Comparison of ENCODE assay signal across 7 cellular contexts in the genomic region with DNA sequence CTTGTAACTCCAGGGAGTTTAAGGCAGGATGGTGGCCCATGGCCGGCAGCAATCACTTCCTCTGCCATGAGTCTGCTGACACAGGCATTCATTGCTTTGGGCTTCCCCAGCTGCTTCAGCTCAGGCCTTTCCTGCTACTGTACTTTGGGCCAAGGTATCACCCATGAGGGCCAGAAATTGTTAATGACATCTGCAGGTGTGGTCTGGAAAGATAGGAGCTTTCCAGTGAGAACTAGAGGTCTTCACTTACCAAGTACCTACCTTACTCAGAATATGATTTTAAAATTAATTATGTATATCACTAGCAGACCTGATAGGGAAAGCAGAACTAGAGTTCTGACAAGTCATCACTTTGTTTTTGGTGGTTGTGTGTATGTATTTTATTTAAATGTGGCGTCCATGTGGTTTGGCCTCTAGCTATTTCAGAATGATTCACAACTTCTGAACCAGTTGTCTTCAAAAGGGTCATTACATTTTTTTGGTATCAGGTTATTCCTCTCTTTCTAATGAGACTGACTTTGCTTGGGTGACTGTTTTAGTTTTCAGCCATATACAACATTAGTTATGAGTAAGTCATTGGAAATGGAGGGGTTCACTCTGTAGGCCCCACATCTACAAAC. TPM values are rescaled to one million over a fixed set of nuclear protein-coding genes. Genes with fewer than 3 reads are reported as not detected.
DNase-seq lines count a peak whose midpoint lies in the region; ATAC-seq and TF ChIP-seq lines count a peak whose summit lies in the region.

No MANE protein-coding gene starts in this region.

- H4K12ac ChIP-seq in trophoblast cell (ENCODE audit: low read depth, low read length) = no peak overlapping the region

- H3K27ac ChIP-seq in cingulate gyrus (ENCODE audit: low read depth, low read length) = peak overlapping the region; percentile 21
- H3K27ac ChIP-seq in trophoblast cell (ENCODE audit: low read depth, low read length) = no peak overlapping the region

- H3K9me3 ChIP-seq in trophoblast cell (ENCODE audit: insufficient read depth, low read depth, low read length) = no peaks in the 10 kb centered on the region

- no peak overlapping the region for H2BK120ac ChIP-seq in trophoblast cell (ENCODE audit: insufficient read depth, low read length, poor library complexity)

- H2BK12ac ChIP-seq in trophoblast cell (ENCODE audit: low read length) = no peak overlapping the region

- H3K4me2 ChIP-seq in trophoblast cell (ENCODE audit: low read length) = no peak overlapping the region

- no peak for TF ChIP-seq POLR2A in lower leg skin (IDR thresholded peaks at IDR 0.05)

- TF ChIP-seq CTCF in lower leg skin (IDR thresholded peaks at IDR 0.05) = no peak

- H3K9ac ChIP-seq in trophoblast cell (ENCODE audit: low read length) = no peak overlapping the region

- H3K4me3 ChIP-seq in trophoblast cell (ENCODE audit: low read depth, low read length) (no peak overlapping the region), lower leg skin (ENCODE audit: low read depth, poor library complexity, severe bottlenecking) (no peak overlapping the region)

- H2BK5ac ChIP-seq in trophoblast cell (ENCODE audit: low read depth, low read length, poor library complexity) = no peak overlapping the region

- H2AFZ ChIP-seq in trophoblast cell (ENCODE audit: insufficient read depth, low read length, poor library complexity) = no peak overlapping the region

- no peak overlapping the region for H3K4ac ChIP-seq in trophoblast cell (ENCODE audit: low read depth, low read length)

- H3K79me2 ChIP-seq in trophoblast cell (ENCODE audit: control insufficient read depth, insufficient read depth, low read length, poor library complexity) = peaks cover 4% of the 10 kb centered on the region

- peaks cover 6% of the 10 kb centered on the region for H3K79me1 ChIP-seq in trophoblast cell (ENCODE audit: low read length)

- no peak overlapping the region for H3K23ac ChIP-seq in trophoblast cell (ENCODE audit: low read length)

- no CpG with 5 or more reads among the region's 2 CpGs for WGBS in trophoblast cell (ENCODE audit: extremely low coverage, insufficient coverage, insufficient read length)
- WGBS in lower leg skin, 2 donors = 23 to 29% methylated on average over 2 of the region's 2 CpGs

- H3K18ac ChIP-seq in trophoblast cell (ENCODE audit: low read length) = no peak overlapping the region

- no peak overlapping the region for H4K8ac ChIP-seq in trophoblast cell (ENCODE audit: low read depth, low read length)

- peaks cover 5 to 15% of the 10 kb centered on the region in 2 experiments for H3K4me1 ChIP-seq in trophoblast cell (ENCODE audit: control insufficient read depth in 1 of 2, insufficient read depth in 2 of 2, low read length in 2 of 2)

- H3K27me3 ChIP-seq in trophoblast cell (ENCODE audit: insufficient read depth, low read length) = no peaks in the 10 kb centered on the region

- no peak overlapping the region for H4K91ac ChIP-seq in trophoblast cell (ENCODE audit: low read depth, low read length)

- ATAC-seq in GM19328 (IDR thresholded peaks at IDR 0.05; ENCODE audit: unreplicated experiment) (peak; percentile 44), HG03103 (IDR thresholded peaks at IDR 0.05; ENCODE audit: low read depth, unreplicated experiment) (peak; percentile 50)

- DNase-seq in trophoblast cell (peak; percentile 13 to 35), NCI-H187 treated with DMSO at 0.1 percent for 48 hours (lab: John Stamatoyannopoulos, UW) (no peak), NCI-H748 (lab: John Stamatoyannopoulos, UW; ENCODE audit: unreplicated experiment) (no peak), lower leg skin (ENCODE audit: low spot score in 2 of 2) (no peak)

- intact Hi-C loops in lower leg skin (cut with DNase I; ENCODE audit: low total_unique reads) = no loop called here

- no peak overlapping the region for H3K14ac ChIP-seq in trophoblast cell (ENCODE audit: low read length)

- H3K36me3 ChIP-seq in trophoblast cell (ENCODE audit: control insufficient read depth in 1 of 2, insufficient read depth in 2 of 2, low read length in 2 of 2) = no peaks in the 10 kb centered on the region

- H2AK5ac ChIP-seq in trophoblast cell (ENCODE audit: low read length) = no peak overlapping the region

RNA-seq across cellular contexts. Expression of gene RGL1, which starts 2.7 kb away (rescaled TPM):
- 4.7 and 4.9 TPM in 2 replicates for polyA plus RNA-seq in trophoblast cell (2013)
- 10 to 100 TPM; 11.6 to 22.5 (median 15.0) TPM for total RNA-seq in lower leg skin

Comparison
In these comparisons a context has a peak if more than half of its experiments do, and no peak if none do; other contexts are left out.
1. DNase-seq: peak in trophoblast cell (2 of 2); none in NCI-H187 treated with DMSO at 0.1 percent for 48 hours (single experiment), NCI-H748 (single experiment) and lower leg skin (0 of 2).